In genomic region chr12:110284597-110284996, GRCh38 we compare ENCODE assay signal across 9 cellular contexts. TPM values are rescaled to one million over a fixed set of nuclear protein-coding genes. Genes with fewer than 3 reads are reported as not detected.
DNase-seq lines count a peak whose midpoint lies in the region; ATAC-seq, FAIRE-seq and TF ChIP-seq lines count a peak whose summit lies in the region.
"Had no signal": no experiment of that assay in that cellular context is flagged by ENCODE, and none has a peak within 500 bp of the region (broad histone marks: within the 10 kb centered on the region; RNA-seq: fewer than 3 reads in every experiment).

No MANE protein-coding gene starts in this region.

- no peak for TF ChIP-seq RAD21 in K562 (CRISPR knock-in tag; conservative IDR thresholded peaks at IDR 0.05 in 1 of 2, IDR thresholded peaks at IDR 0.05 in 1 of 2)

- DNase-seq in AG10803 (ENCODE audit: low read depth) (no peak), K562 (ENCODE audit: extremely low read depth in 1 of 4, low spot score in 3 of 4) (no peak), HPDE6-E6E7 (ENCODE audit: extremely low spot score) (no peak), G401 (ENCODE audit: low spot score) (no peak), C1 segment of cervical spinal cord (lab: John Stamatoyannopoulos, UW) (no peak)
- DNase-seq: GF-D8 had no signal

- peaks cover 29% of the 10 kb centered on the region for H4K20me1 ChIP-seq in K562 (replicated peaks; ENCODE audit: control insufficient read depth, insufficient read depth, low read length)

- no peak for TF ChIP-seq EP300 in K562 (IDR thresholded peaks at IDR 0.05; ENCODE audit: low read length)

- peaks cover 38% of the 10 kb centered on the region for H3K4me1 ChIP-seq in HUES64 (ENCODE audit: insufficient read depth, low read length)
- peaks cover 22 to 23% of the 10 kb centered on the region in 2 experiments; a peak in 4 of 5 replicates for H3K4me1 ChIP-seq in K562 (replicated peaks in 1 of 2; ENCODE audit: control insufficient read depth in 2 of 2, insufficient read depth in 2 of 2, low read length in 2 of 2)
- H3K4me1 ChIP-seq in muscle layer of colon (ENCODE audit: insufficient read depth, low read length): peaks cover 45% of the 10 kb centered on the region

- no peak for ATAC-seq in K562
- no peak for ATAC-seq in GM21576 (IDR thresholded peaks at IDR 0.05; ENCODE audit: unreplicated experiment)

- H3K9ac ChIP-seq in HUES64 (ENCODE audit: low read depth, low read length): no peak overlapping the region
- H3K9ac ChIP-seq in K562 (ENCODE audit: insufficient read depth in 1 of 2, low read depth in 2 of 2, low read length in 2 of 2): peak overlapping the region in 1 of 2 experiments; percentile 88; a peak in 2 of 4 replicates
- peak overlapping the region; percentile 25 for H3K9ac ChIP-seq in muscle layer of colon (ENCODE audit: low read length)

- no TSS peak for BruUV-seq in K562 (replicated peaks; lab: Mats Ljungman, UMichigan)

- no peak for TF ChIP-seq POLR2A in K562 (conservative IDR thresholded peaks at IDR 0.05)

- H2AFZ ChIP-seq in K562 (ENCODE audit: low read depth, low read length): no peak overlapping the region

- intact Hi-C loops in K562 (cut with micrococcal nuclease): loop anchor here (5.0 kb wide), 1 partner anchor 57 kb away; no protein-coding TSS in a partner anchor

- H3K27me3 ChIP-seq in HUES64 (ENCODE audit: insufficient read depth, low read length) (no peaks in the 10 kb centered on the region), K562 (ENCODE audit: control insufficient read depth in 2 of 2, insufficient read depth in 2 of 2, low read length in 2 of 2) (no peaks in the 10 kb centered on the region), muscle layer of colon (ENCODE audit: control insufficient read depth in 1 of 2, insufficient read depth in 2 of 2, low read length in 2 of 2) (no peaks in the 10 kb centered on the region)

- H3K27ac ChIP-seq in HUES64 (ENCODE audit: low read depth, low read length) (no peak overlapping the region), K562 (ENCODE audit: extremely low read depth, low read depth, low read length) (peak overlapping the region; percentile 26; the same call in 2 of the 3 replicates), muscle layer of colon (ENCODE audit: low read depth, low read length) (no peak overlapping the region)

- H3K4me3 ChIP-seq in AG10803 (ENCODE audit: low read length) (peak overlapping the region; percentile 95), HUES64 (ENCODE audit: low read length) (peak overlapping the region; percentile 86; the same call in 1 of the 2 replicates), K562 (peak overlapping the region; percentile 87), muscle layer of colon (ENCODE audit: low read depth in 1 of 2, low read length in 2 of 2) (peak overlapping the region in 1 of 2 donors; percentile 76)

- CTCF ChIA-PET in K562 (lab: Yijun Ruan, JAX; ENCODE audit: low intra/inter-chr PET ratio): no interaction called here

- in situ Hi-C loops in K562 (cut with MboI): no loop called here
- in situ Hi-C loops in G401 (cut with HindIII; ENCODE audit: low sequenced_read_pairs): loop anchor here (10.0 kb wide), 1 partner anchor 100 kb away; no protein-coding TSS in a partner anchor

- H3K4me2 ChIP-seq in K562 (ENCODE audit: insufficient read depth, low read length): peak overlapping the region; percentile 98

- TF ChIP-seq CTCF in AG10803 (conservative IDR thresholded peaks at IDR 0.05; ENCODE audit: low read length) (no peak), K562 (IDR thresholded peaks at IDR 0.05 in 2 of 3, conservative IDR thresholded peaks at IDR 0.05 in 1 of 3; ENCODE audit: insufficient read depth in 2 of 3, low read depth in 1 of 3, low read length in 3 of 3) (no peak)

- no peak for FAIRE-seq in K562 (lab: Jason Lieb, UNC)

- H3K9me3 ChIP-seq in HUES64 (ENCODE audit: insufficient read depth, low read depth, low read length) (no peaks in the 10 kb centered on the region), K562 (replicated peaks; ENCODE audit: control insufficient read depth, insufficient read depth, low read depth, low read length) (no peaks in the 10 kb centered on the region), muscle layer of colon (ENCODE audit: low read length) (no peaks in the 10 kb centered on the region)

- peaks cover 67% of the 10 kb centered on the region for H3K36me3 ChIP-seq in HUES64 (ENCODE audit: insufficient read depth, low read length)
- peaks cover 72% of the 10 kb centered on the region for H3K36me3 ChIP-seq in K562 (ENCODE audit: control insufficient read depth, insufficient read depth, low read length)
- peaks cover 8% of the 10 kb centered on the region for H3K36me3 ChIP-seq in muscle layer of colon (ENCODE audit: insufficient read depth, low read length)

- POLR2A ChIA-PET in K562 (lab: Yijun Ruan, JAX): interaction anchor here (0.7 to 4.8 kb wide), 6 partner anchors 8 to 18 kb away, joined by 3 to 40 read pairs (median 4); no protein-coding TSS in a partner anchor

- H3K79me2 ChIP-seq in K562 (ENCODE audit: control insufficient read depth, insufficient read depth, low read length): peaks cover 84% of the 10 kb centered on the region

- H3K9me1 ChIP-seq in K562 (ENCODE audit: control insufficient read depth, insufficient read depth, low read length): no peaks in the 10 kb centered on the region

TF ChIP-seq in K562, 482 proteins besides CTCF, POLR2A, EP300 and RAD21:
- no peak for TF ChIP-seq PYGO2 (tag; IDR thresholded peaks at IDR 0.05)
- no peak for TF ChIP-seq CSDE1 (IDR thresholded peaks at IDR 0.05)
- TF ChIP-seq CTCFL (IDR thresholded peaks at IDR 0.05; ENCODE audit: borderline replicate concordance, insufficient read depth, low read depth, low read length, poor library complexity, severe bottlenecking): no peak
- TF ChIP-seq GTF2F1 (IDR thresholded peaks at IDR 0.05; ENCODE audit: low read depth, low read length): no peak
- no peak for TF ChIP-seq ETS2 (tag; IDR thresholded peaks at IDR 0.05; ENCODE audit: borderline replicate concordance, poor library complexity, severe bottlenecking)
- TF ChIP-seq HLTF (IDR thresholded peaks at IDR 0.05): no peak
- no peak for TF ChIP-seq HOXB6 (CRISPR knock-in tag; IDR thresholded peaks at IDR 0.05; ENCODE audit: borderline replicate concordance)
- TF ChIP-seq ZNF449 (CRISPR knock-in tag; IDR thresholded peaks at IDR 0.05): no peak
- TF ChIP-seq ELF2 (CRISPR knock-in tag; IDR thresholded peaks at IDR 0.05): no peak
- no peak for TF ChIP-seq KLF10 (CRISPR knock-in tag; IDR thresholded peaks at IDR 0.05)

RNA-seq across cellular contexts. Expression of gene ATP2A2, which starts 3.5 kb away (rescaled TPM):
- polyA plus RNA-seq in HUES64 (2013, experiment 1 of 2): 139 TPM
- polyA plus RNA-seq in HUES64 (2013, experiment 2 of 2): 138 TPM
- 436 and 524 TPM in 2 replicates for total RNA-seq in K562 (2011; cell fraction: chromatin; rRNA removed; ENCODE audit: low replicate concordance)
- 350 and 362 TPM in 2 replicates for total RNA-seq in K562 (2011; cell fraction: nucleolus; rRNA removed)
- 437 and 537 TPM in 2 replicates for total RNA-seq in K562 (2011; cell fraction: nucleoplasm; rRNA removed)
- 73.5 and 82.5 TPM in 2 replicates for total RNA-seq in K562 (2014; rRNA removed)
- total RNA-seq in K562 (2014; rRNA removed; fragmentation: Illumina TruSeq; extraction: Trizol): 46.7 and 51.6 TPM in 2 replicates
- total RNA-seq in K562 (2015; rRNA removed; fragmentation: Illumina TruSeq; extraction: Trizol): 47.7 and 49.9 TPM in 2 replicates
- 180 and 205 TPM in 2 replicates for total RNA-seq in K562 (2021)
- polyA plus RNA-seq in K562 (2011; rRNA removed): 44.6 and 88.4 TPM in 2 replicates
- 20.8 and 37.3 TPM in 2 replicates for polyA plus RNA-seq in K562 (2011; cell fraction: cytosol; rRNA removed)
- polyA plus RNA-seq in K562 (2011; cell fraction: nucleus; rRNA removed): 193 and 236 TPM in 2 replicates
- 137 and 151 TPM in 2 replicates for polyA plus RNA-seq in K562 (2012)
- polyA plus RNA-seq in K562 (2014; fragmentation: Illumina TruSeq; extraction: Trizol): 137 and 150 TPM in 2 replicates
- 1 to 10 TPM; 5.2 to 6.7 TPM for polyA plus RNA-seq in K562 (2014; fragmentation: Nextera tagmentation; extraction: Ambion mirVana)
- polyA plus RNA-seq in K562 (2014; rRNA removed): 60.8 and 63.2 TPM in 2 replicates
- polyA minus RNA-seq in K562 (2011; rRNA and poly(A)+ RNA removed): 96.8 and 146 TPM in 2 replicates
- 86.8 and 111 TPM in 2 replicates for polyA minus RNA-seq in K562 (2011; cell fraction: cytosol; rRNA and poly(A)+ RNA removed)
- polyA minus RNA-seq in K562 (2011; cell fraction: nucleus; rRNA and poly(A)+ RNA removed): 89.9 and 136 TPM in 2 replicates
- total RNA-seq in G401 (2014; rRNA removed; shearing (Covaris generic)): 15.1 and 20.3 TPM in 2 replicates
